In genomic region chr18:76980663-76981387, GRCh38 we compare ENCODE assay signal across 11 cellular contexts.
DNase-seq lines count a peak whose midpoint lies in the region; ATAC-seq and FAIRE-seq lines count a peak whose summit lies in the region.
"Had no signal": no experiment of that assay in that cellular context is flagged by ENCODE, and none has a peak within 500 bp of the region (broad histone marks: within the 10 kb centered on the region; RNA-seq: fewer than 3 reads in every experiment).

No MANE protein-coding gene starts in this region.

- ATAC-seq in GM18870 (IDR thresholded peaks at IDR 0.05; ENCODE audit: unreplicated experiment) (peak; percentile 25), HG02610 (IDR thresholded peaks at IDR 0.05; ENCODE audit: unreplicated experiment) (peak; percentile 28), HG03521 (IDR thresholded peaks at IDR 0.05; ENCODE audit: unreplicated experiment) (peak; percentile 12), naive B cell (ENCODE audit: low read depth in 2 of 2) (peak; percentile 53 to 66)
- ATAC-seq: heart left ventricle had no signal

- peaks cover 52 to 68% (median 52%) of the 10 kb centered on the region in 3 donors for H3K4me1 Mint-ChIP-seq in naive B cell

- no peaks in the 10 kb centered on the region for H3K27me3 Mint-ChIP-seq in naive B cell

- peak overlapping the region; percentile 30 to 73 (median 64) for H3K4me3 Mint-ChIP-seq in naive B cell

- DNase-seq in naive B cell (peak; percentile 50), urothelium cell line (ENCODE audit: low spot score) (no peak), T1000 (lab: John Stamatoyannopoulos, UW) (no peak), NCI-H2196 (lab: John Stamatoyannopoulos, UW; ENCODE audit: unreplicated experiment) (no peak)
- no peak for DNase-seq in NK-92 treated with Interleukin-12 subunit alpha and Interleukin-12 subunit beta, amount 100 ng/mL, for 24 hours (lab: John Stamatoyannopoulos, UW)
- DNase-seq: Caco-2, NCI-H1048 had no signal

- peaks cover 5 to 9% of the 10 kb centered on the region in 2 donors for H3K36me3 Mint-ChIP-seq in naive B cell

- FAIRE-seq in urothelium cell line (lab: Jason Lieb, UNC): no peak

- H3K27ac Mint-ChIP-seq in naive B cell: peak overlapping the region; percentile 75 to 99 (median 98)

- peaks cover 0 to 2% (median 0%) of the 10 kb centered on the region in 7 donors for H3K9me3 Mint-ChIP-seq in naive B cell
